Comparison of ENCODE assay signal across 8 cellular contexts in the genomic region with DNA sequence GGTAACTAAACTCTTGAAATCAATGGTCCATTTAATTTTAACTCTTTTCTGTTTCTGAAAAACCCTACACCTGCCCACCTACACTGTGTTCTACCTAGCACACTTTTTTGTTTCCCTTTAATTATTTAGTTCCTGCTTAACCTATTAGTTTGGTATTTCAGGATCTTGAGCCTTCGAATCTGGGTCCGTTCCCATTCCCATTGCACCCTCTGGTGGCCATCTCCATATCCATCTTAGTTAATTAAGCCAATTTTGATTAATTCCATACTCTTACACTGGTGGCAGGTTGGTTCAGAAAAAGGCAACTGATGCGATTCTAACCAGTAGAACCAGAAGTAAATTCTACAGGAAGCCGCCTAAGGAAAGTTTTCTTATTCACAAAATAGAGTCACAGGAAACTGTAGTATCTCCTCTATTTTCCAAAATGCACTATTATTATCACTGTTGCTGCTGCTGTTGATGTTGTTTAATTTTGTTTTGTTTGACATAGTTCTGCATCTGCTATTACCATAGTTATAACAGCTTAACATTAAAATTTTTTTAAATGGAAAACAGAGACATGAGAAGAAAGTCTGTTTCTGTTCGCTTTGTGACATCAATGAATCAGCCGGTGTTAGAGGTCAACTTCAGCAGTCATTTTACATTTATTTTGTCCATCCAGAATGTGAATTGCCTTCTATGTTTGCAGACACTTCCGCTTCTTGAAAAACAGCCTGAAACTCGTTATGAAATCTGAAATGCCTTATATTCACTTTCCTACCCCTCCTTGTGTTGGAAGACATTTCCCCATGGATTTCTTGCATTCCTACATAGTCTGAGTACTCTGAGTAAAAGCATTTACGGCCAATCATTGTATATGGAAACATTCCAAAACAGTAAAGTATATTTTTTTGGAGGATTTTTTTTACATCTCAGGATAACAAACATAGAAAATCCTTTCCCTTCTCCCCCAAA.
DNase-seq lines count a peak whose midpoint lies in the region; ATAC-seq and TF ChIP-seq lines count a peak whose summit lies in the region.

No MANE protein-coding gene starts in this region.

- no peaks in the 10 kb centered on the region for H3K27me3 ChIP-seq in H7 (ENCODE audit: control insufficient read depth, insufficient read depth, low read length)

- no peak for ATAC-seq in HG02763 (IDR thresholded peaks at IDR 0.05; ENCODE audit: unreplicated experiment)

- no peak overlapping the region for H3K27ac ChIP-seq in coronary artery

- H3K36me3 ChIP-seq in H7 (replicated peaks; ENCODE audit: control insufficient read depth, insufficient read depth, low read length): no peaks in the 10 kb centered on the region

- TF ChIP-seq CTCF in coronary artery (IDR thresholded peaks at IDR 0.05): no peak

- peak; percentile 25 for DNase-seq in ACHN
- DNase-seq in H7: peak; percentile 24
- peak; percentile 83 for DNase-seq in NCI-H69 (lab: John Stamatoyannopoulos, UW)
- peak; percentile 23 for DNase-seq in cerebellar cortex (ENCODE audit: low spot score)
- DNase-seq in lung microvascular endothelial cell (ENCODE audit: low read depth in 2 of 2): peak; percentile 2 to 13
- DNase-seq in activated naive CD4-positive, alpha-beta T cell treated with Interleukin-2 at 50 U/mL for 16 hours: no peak
- DNase-seq in coronary artery (ENCODE audit: low spot score): no peak

- H3K4me3 ChIP-seq in H7 (ENCODE audit: insufficient read depth, low read depth, low read length) (no peak overlapping the region), coronary artery (no peak overlapping the region)

- in situ Hi-C loops in ACHN (cut with HindIII; ENCODE audit: low pct_ligation_motif_present, low pct_unique_long_range_greater_than_20kb, low sequenced_read_pairs): no loop called here

Comparison
In these comparisons a context has a peak if more than half of its experiments do, and no peak if none do; other contexts are left out.
1. DNase-seq: peak in ACHN (single experiment), H7 (single experiment), NCI-H69 (single experiment), cerebellar cortex (single experiment) and lung microvascular endothelial cell (2 of 2); none in activated naive CD4-positive, alpha-beta T cell treated with Interleukin-2 at 50 U/mL for 16 hours (single experiment) and coronary artery (single experiment).